Comparison of ENCODE assay signal across 22 cellular contexts in genomic region chr11:6520265-6520664, GRCh38.
"Had no signal": no experiment of that assay in that cellular context is flagged by ENCODE, and none has a peak within 500 bp of the region (broad histone marks: within the 10 kb centered on the region; RNA-seq: fewer than 3 reads in every experiment).

No MANE protein-coding gene starts in this region.

- H3K4me2 ChIP-seq: PC-9 had no signal

- H3K4me3 ChIP-seq: MG63, PC-9, SJSA1, SK-N-MC had no signal

- H3K27ac ChIP-seq: PC-9, SJSA1, SK-N-MC had no signal

- H3K27me3 ChIP-seq: MG63, SJSA1 had no signal

- H3K36me3 ChIP-seq: SJSA1 had no signal

- DNase-seq: KBM-7; MG63; NCI-H1092; NCI-H1105 treated with DMSO at 0.1 percent for 48 hours; NCI-H1417 treated with DMSO at 0.1 percent for 48 hours; NCI-H146; NCI-H1694 treated with DMSO at 0.1 percent for 48 hours; NCI-H1930; NCI-H2081; NCI-H2107; NCI-H2227 treated with DMSO at 0.1 percent for 48 hours; NCI-H524; NCI-H526 treated with DMSO at 0.1 percent for 48 hours; NCI-H748 treated with DMSO at 0.1 percent for 48 hours; NK-92 treated with Interleukin-12 subunit alpha and Interleukin-12 subunit beta, amount 100 ng/mL, for 24 hours; PC-9; Right ventricle myocardium superior; RPMI8226; SIG-M5 had no signal

- H3K9me3 ChIP-seq: MG63, SJSA1 had no signal

- FAIRE-seq: RCC 7860 had no signal

- H2AFZ ChIP-seq: PC-9 had no signal
